ENCODE assay signal across 8 cellular contexts in genomic region chr6:168895102-168895812, GRCh38.
DNase-seq lines count a peak whose midpoint lies in the region; ATAC-seq lines count a peak whose summit lies in the region.

No MANE protein-coding gene starts in this region.

- no peak overlapping the region for H3K27ac ChIP-seq in subcutaneous abdominal adipose tissue (ENCODE audit: low read depth, low read length)

- no peaks in the 10 kb centered on the region for H3K27me3 ChIP-seq in subcutaneous abdominal adipose tissue (ENCODE audit: control insufficient read depth in 5 of 5, insufficient read depth in 4 of 5, low read length in 5 of 5)

- DNase-seq in Daoy (ENCODE audit: low read depth) = peak; percentile 58
- DNase-seq in KBM-7 = peak; percentile 82
- peak; percentile 62 to 70 for DNase-seq in SHP77 (lab: John Stamatoyannopoulos, UW)
- DNase-seq in activated effector memory CD4-positive, alpha-beta T cell treated with anti-CD3 and anti-CD28 coated beads, Interleukin-2, amount 50 U/mL, for 16 hours = peak; percentile 89
- DNase-seq in foreskin melanocyte = peak; percentile 76
- peak in 51 of 56 donors; percentile 3 to 87 (median 51) for DNase-seq in nucleus accumbens (lab: John Stamatoyannopoulos, UW)

- ATAC-seq in GM21737 (IDR thresholded peaks at IDR 0.05; ENCODE audit: unreplicated experiment) = peak; percentile 96

- peaks cover 2 to 20% (median 12%) of the 10 kb centered on the region in 5 donors for H3K4me1 ChIP-seq in subcutaneous abdominal adipose tissue (ENCODE audit: control insufficient read depth in 5 of 5, insufficient read depth in 5 of 5, low read length in 5 of 5)

- H3K36me3 ChIP-seq in subcutaneous abdominal adipose tissue (ENCODE audit: control insufficient read depth in 5 of 5, insufficient read depth in 5 of 5, low read length in 5 of 5) = no peaks in the 10 kb centered on the region

- peak overlapping the region in 1 of 5 donors; percentile 46 for H3K9ac ChIP-seq in subcutaneous abdominal adipose tissue (ENCODE audit: low read length in 5 of 5)

- in situ Hi-C loops in KBM-7 (cut with MboI; ENCODE audit: low pct_unique_long_range_greater_than_20kb, low sequenced_read_pairs) = loop anchor here (25.0 kb wide), 1 partner anchor 533 kb away; no protein-coding TSS in a partner anchor

- H3K4me3 ChIP-seq in subcutaneous abdominal adipose tissue (ENCODE audit: low read depth in 1 of 5, low read length in 5 of 5) = peak overlapping the region; percentile 24 to 62 (median 44)

- peaks cover 0 to 7% (median 2%) of the 10 kb centered on the region in 5 donors for H3K9me3 ChIP-seq in subcutaneous abdominal adipose tissue (ENCODE audit: control insufficient read depth in 5 of 5, low read length in 5 of 5)
